In genomic region chr14:50529288-50530179, GRCh38 we compare ENCODE assay signal across 11 cellular contexts. TPM values are rescaled to one million over a fixed set of nuclear protein-coding genes. Genes with fewer than 3 reads are reported as not detected.
DNase-seq lines count a peak whose midpoint lies in the region; ATAC-seq and TF ChIP-seq lines count a peak whose summit lies in the region.
"Had no signal": no experiment of that assay in that cellular context is flagged by ENCODE, and none has a peak within 500 bp of the region (broad histone marks: within the 10 kb centered on the region; RNA-seq: fewer than 3 reads in every experiment).

No MANE protein-coding gene starts in this region.

- H3K9ac ChIP-seq in SK-N-SH, result peak overlapping the region; percentile 95

- H3K27me3 Mint-ChIP-seq in activated B cell treated with CpG ODN at 0.5 μM for 24 hours, result no peaks in the 10 kb centered on the region
- no peaks in the 10 kb centered on the region for H3K27me3 Mint-ChIP-seq in stimulated activated naive B cell treated with anti-CD40 and anti-IgM and Interleukin-4, amounts not matched to agents 10 μg/mL and 1 μg/mL and 100 μg/mL, for 72 hours

- no peak for TF ChIP-seq EP300 in SK-N-SH (IDR thresholded peaks at IDR 0.05; ENCODE audit: borderline replicate concordance in 1 of 2, low read depth in 1 of 2, low read length in 1 of 2)

- H3K4me3 Mint-ChIP-seq in activated B cell treated with CpG ODN at 0.5 μM for 24 hours, result peak overlapping the region; percentile 84
- peak overlapping the region; percentile 7 to 11 for H3K4me3 Mint-ChIP-seq in stimulated activated naive B cell treated with anti-CD40 and anti-IgM and Interleukin-4, amounts not matched to agents 10 μg/mL and 1 μg/mL and 100 μg/mL, for 72 hours

- peaks cover 78% of the 10 kb centered on the region for H3K79me2 ChIP-seq in SK-N-SH (ENCODE audit: insufficient read depth)

- no peak for TF ChIP-seq CTCF in SK-N-SH (IDR thresholded peaks at IDR 0.05)
- TF ChIP-seq CTCF in activated B cell treated with CpG ODN at 0.5 μM for 24 hours (IDR thresholded peaks at IDR 0.05), result no peak
- no peak for TF ChIP-seq CTCF in foreskin keratinocyte (conservative IDR thresholded peaks at IDR 0.05)

- H3K9me3 Mint-ChIP-seq in activated B cell treated with CpG ODN at 0.5 μM for 24 hours, result no peaks in the 10 kb centered on the region
- H3K9me3 Mint-ChIP-seq in stimulated activated naive B cell treated with anti-CD40 and anti-IgM and Interleukin-4, amounts not matched to agents 10 μg/mL and 1 μg/mL and 100 μg/mL, for 72 hours, result no peaks in the 10 kb centered on the region

- peak overlapping the region; percentile 86 for H3K4me2 ChIP-seq in SK-N-SH

- WGBS in SK-N-SH (ENCODE audit: low lambda C conversion rate), result 30% methylated on average over 5 of the region's 6 CpGs

- POLR2A ChIA-PET in SK-N-SH (lab: Yijun Ruan, JAX) (no interaction called here), activated B cell treated with CpG ODN at 0.5 μM for 24 hours (lab: Charles Lee) (no interaction called here)

- DNase-seq in SK-N-SH (no peak), activated B cell treated with CpG ODN at 0.5 μM for 24 hours (no peak), foreskin keratinocyte (no peak), AG08396 (ENCODE audit: low spot score) (no peak), sciatic nerve (ENCODE audit: low spot score) (no peak)
- DNase-seq in stimulated activated naive B cell treated with anti-CD40 and anti-IgM and Interleukin-4, amounts not matched to agents 10 μg/mL and 1 μg/mL and 100 μg/mL, for 72 hours, result no peak
- DNase-seq: heart right ventricle; NCI-H82; stimulated activated CD4-positive, alpha-beta T cell treated with anti-CD3 and anti-CD28 coated beads, Interleukin-4, amount 100 ng/mL, for 24 hours had no signal

- peaks cover 0 to 18% of the 10 kb centered on the region in 2 experiments for H3K36me3 ChIP-seq in SK-N-SH (replicated peaks in 1 of 2; ENCODE audit: control insufficient read depth in 1 of 2, insufficient read depth in 2 of 2, low read length in 1 of 2)

- H3K4me1 ChIP-seq in SK-N-SH (ENCODE audit: control insufficient read depth in 1 of 2, insufficient read depth in 2 of 2, low read depth in 1 of 2, low read length in 1 of 2) (peaks cover 20 to 40% of the 10 kb centered on the region in 2 experiments), foreskin keratinocyte (peaks cover 31% of the 10 kb centered on the region)

- no peak overlapping the region for H2AFZ ChIP-seq in SK-N-SH (ENCODE audit: low read depth)

- H4K20me1 ChIP-seq in SK-N-SH (ENCODE audit: insufficient read depth), result peaks cover 29% of the 10 kb centered on the region

- H3K27ac Mint-ChIP-seq in activated B cell treated with CpG ODN at 0.5 μM for 24 hours, result peak overlapping the region; percentile 8
- H3K27ac Mint-ChIP-seq in stimulated activated naive B cell treated with anti-CD40 and anti-IgM and Interleukin-4, amounts not matched to agents 10 μg/mL and 1 μg/mL and 100 μg/mL, for 72 hours, result no peak overlapping the region

- H3K4me1 Mint-ChIP-seq in activated B cell treated with CpG ODN at 0.5 μM for 24 hours, result peaks cover 61% of the 10 kb centered on the region
- peaks cover 31 to 69% of the 10 kb centered on the region in 2 donors for H3K4me1 Mint-ChIP-seq in stimulated activated naive B cell treated with anti-CD40 and anti-IgM and Interleukin-4, amounts not matched to agents 10 μg/mL and 1 μg/mL and 100 μg/mL, for 72 hours

- peaks cover 46% of the 10 kb centered on the region for H3F3A ChIP-seq in SK-N-SH (replicated peaks; ENCODE audit: insufficient read depth)

- CTCF ChIA-PET in SK-N-SH (lab: Yijun Ruan, JAX), result interaction anchor here (0.6 to 1.6 kb wide), 8 partner anchors 25 to 218 kb away, joined by 3 to 7 read pairs (median 3); partner anchors contain the start of genes DMAC2L and L2HGDH
- CTCF ChIA-PET in activated B cell treated with CpG ODN at 0.5 μM for 24 hours (lab: Charles Lee), result interaction anchor here (1.5 kb wide), 1 partner anchor 209 kb away, joined by 12 read pairs; no protein-coding TSS in a partner anchor

- H3K4me3 ChIP-seq in SK-N-SH (ENCODE audit: low read depth in 2 of 2, low read length in 1 of 2), result peak overlapping the region; percentile 90; a peak in 3 of 4 replicates

- peak overlapping the region; percentile 91 to 96; a peak in 3 of 4 replicates for H3K27ac ChIP-seq in SK-N-SH (ENCODE audit: low read depth in 2 of 2, low read length in 1 of 2)
- peak overlapping the region; percentile 95 for H3K27ac ChIP-seq in foreskin keratinocyte
- H3K27ac ChIP-seq: heart right ventricle had no signal

- H3K9me2 ChIP-seq in SK-N-SH, result no peaks in the 10 kb centered on the region

- ATAC-seq in SK-N-SH treated with all-trans-retinoic acid at 6 μM for 48 hours (no peak), activated B cell treated with CpG ODN at 0.5 μM for 24 hours (ENCODE audit: low read depth) (no peak), foreskin keratinocyte (no peak), sciatic nerve (no peak), HG03439 (IDR thresholded peaks at IDR 0.05; ENCODE audit: unreplicated experiment) (no peak)
- ATAC-seq in stimulated activated naive B cell treated with anti-CD40 and anti-IgM and Interleukin-4, amounts not matched to agents 10 μg/mL and 1 μg/mL and 100 μg/mL, for 72 hours (replicated peaks), result no peak
- ATAC-seq: heart right ventricle had no signal

- H3K9me3 ChIP-seq in SK-N-SH, result no peaks in the 10 kb centered on the region
- H3K9me3 ChIP-seq: heart right ventricle had no signal

- intact Hi-C loops in activated B cell treated with CpG ODN at 0.5 μM for 24 hours (cut with micrococcal nuclease), result loop anchor here (5.0 to 10.0 kb wide), 4 partner anchors 485 to 1067 kb away; partner anchors contain the start of genes KLHDC2 and LRR1
- intact Hi-C loops in sciatic nerve (cut with DNase I), result loop anchor here (5.0 kb wide), 1 partner anchor 382 kb away; no protein-coding TSS in a partner anchor

- peaks cover 11% of the 10 kb centered on the region for H3K36me3 Mint-ChIP-seq in activated B cell treated with CpG ODN at 0.5 μM for 24 hours (ENCODE audit: low read depth)
- peaks cover 1 to 4% of the 10 kb centered on the region in 2 donors for H3K36me3 Mint-ChIP-seq in stimulated activated naive B cell treated with anti-CD40 and anti-IgM and Interleukin-4, amounts not matched to agents 10 μg/mL and 1 μg/mL and 100 μg/mL, for 72 hours

- TF ChIP-seq RAD21 in SK-N-SH (IDR thresholded peaks at IDR 0.05; ENCODE audit: low read length), result no peak

- H3K27me3 ChIP-seq in SK-N-SH (ENCODE audit: insufficient read depth) (no peaks in the 10 kb centered on the region), foreskin keratinocyte (no peaks in the 10 kb centered on the region)
- H3K27me3 ChIP-seq: heart right ventricle had no signal

TF ChIP-seq in SK-N-SH, 30 proteins besides CTCF, POLR2A, EP300 and RAD21 (continues in another document):
- TF ChIP-seq TAF1 (IDR thresholded peaks at IDR 0.05; ENCODE audit: borderline replicate concordance, low read depth, low read length), result no peak
- no peak for TF ChIP-seq NFIC (IDR thresholded peaks at IDR 0.05; ENCODE audit: borderline replicate concordance)
- TF ChIP-seq RCOR1 (IDR thresholded peaks at IDR 0.05; ENCODE audit: low read length), result no peak
- no peak for TF ChIP-seq TCF12 (IDR thresholded peaks at IDR 0.05)
- TF ChIP-seq MXI1 (IDR thresholded peaks at IDR 0.05; ENCODE audit: low read depth, low read length), result peak; percentile 42; the same call in 1 of the 2 replicates
- no peak for TF ChIP-seq ELF1 (IDR thresholded peaks at IDR 0.05)

TF ChIP-seq in SK-N-SH treated with all-trans-retinoic acid at 6 μM for 48 hours, 23 proteins besides CTCF, POLR2A, EP300 and RAD21 (continues in another document):
- TF ChIP-seq BACH2 (CRISPR knock-in tag; IDR thresholded peaks at IDR 0.05; ENCODE audit: borderline replicate concordance), result no peak
- no peak for TF ChIP-seq ZNF8 (CRISPR knock-in tag; IDR thresholded peaks at IDR 0.05)
- TF ChIP-seq ESRRG (CRISPR knock-in tag; IDR thresholded peaks at IDR 0.05), result no peak
- TF ChIP-seq ARNTL (CRISPR knock-in tag; IDR thresholded peaks at IDR 0.05; ENCODE audit: borderline replicate concordance, low read depth), result no peak
- no peak for TF ChIP-seq RARB (CRISPR knock-in tag; IDR thresholded peaks at IDR 0.05)
- no peak for TF ChIP-seq ZFP3 (CRISPR knock-in tag; IDR thresholded peaks at IDR 0.05)
- TF ChIP-seq CREB5 (CRISPR knock-in tag; IDR thresholded peaks at IDR 0.05; ENCODE audit: low read depth), result no peak

RNA-seq across cellular contexts. Expression of gene MAP4K5, which starts 2.8 kb away (rescaled TPM):
- polyA plus RNA-seq in SK-N-SH (2012; rRNA removed) (28.1 and 31.8 TPM in 2 replicates), foreskin keratinocyte (8.9 and 11.5 TPM in 2 replicates)
- 31.8 and 34.0 TPM in 2 replicates for polyA plus RNA-seq in SK-N-SH (2012; cell fraction: cytosol; rRNA removed)
- 54.6 and 89.8 TPM in 2 replicates for polyA plus RNA-seq in SK-N-SH (2012; cell fraction: nucleus; rRNA removed)
- total RNA-seq in activated B cell treated with CpG ODN at 0.5 μM for 24 hours (32.5 and 34.1 TPM in 2 replicates), foreskin keratinocyte (35.8 and 38.9 TPM in 2 replicates), sciatic nerve (94.6 TPM)

RNA-seq across cellular contexts. Expression of gene ATL1, which starts 30.4 kb away (rescaled TPM):
- polyA plus RNA-seq in SK-N-SH (2012; rRNA removed) (7.3 and 9.0 TPM in 2 replicates), foreskin keratinocyte (1.0 and 1.8 TPM in 2 replicates)
- 8.7 and 11.1 TPM in 2 replicates for polyA plus RNA-seq in SK-N-SH (2012; cell fraction: cytosol; rRNA removed)
- polyA plus RNA-seq in SK-N-SH (2012; cell fraction: nucleus; rRNA removed), result 2.9 and 5.2 TPM in 2 replicates
- total RNA-seq in activated B cell treated with CpG ODN at 0.5 μM for 24 hours (0.49 and 1.4 TPM in 2 replicates), foreskin keratinocyte (1.8 and 3.4 TPM in 2 replicates), sciatic nerve (23.3 TPM)
